1 cellular context compared by ENCODE assay signal in the genomic region with DNA sequence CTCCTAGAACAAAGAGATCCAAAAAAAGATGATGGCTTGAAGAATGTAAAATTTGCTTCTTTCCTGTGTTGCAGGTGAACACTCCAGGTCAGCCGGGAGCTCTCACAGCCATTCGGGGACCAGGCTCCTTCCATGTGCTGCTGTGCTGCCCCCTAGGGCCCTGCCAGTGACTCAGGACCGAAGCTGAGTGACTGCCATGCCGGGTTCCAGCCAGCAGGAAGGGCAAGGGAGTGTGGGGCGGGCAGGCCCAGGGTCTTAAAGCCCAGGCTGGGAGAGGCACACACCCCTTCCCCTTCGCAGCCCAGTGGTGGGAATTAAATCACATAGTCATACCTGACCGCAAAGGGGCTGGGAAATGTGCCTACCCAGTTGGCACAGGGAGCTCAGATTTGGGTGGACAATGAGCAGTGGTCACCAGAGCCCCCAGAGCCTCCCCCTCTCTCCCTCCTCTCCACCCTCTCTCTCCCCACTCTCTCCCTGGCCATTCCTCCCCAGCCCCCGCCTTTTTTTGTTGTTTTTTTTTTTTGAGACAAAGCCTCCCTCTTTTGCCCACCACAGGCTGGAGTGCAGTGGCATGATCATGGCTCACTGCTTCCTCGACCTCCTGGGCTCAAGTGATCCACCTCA.
TF ChIP-seq lines count a peak whose summit lies in the region.

No MANE protein-coding gene starts in this region.

TF ChIP-seq in GM12878, 131 proteins besides CTCF, POLR2A, EP300 and RAD21 (continues in another document):
- no peak for TF ChIP-seq ZNF217 (IDR thresholded peaks at IDR 0.05)
- no peak for TF ChIP-seq JUNB (IDR thresholded peaks at IDR 0.05)
- no peak for TF ChIP-seq KAT2A (conservative IDR thresholded peaks at IDR 0.05; ENCODE audit: control insufficient read depth, low read depth, low read length)
- no peak for TF ChIP-seq RFX5 (IDR thresholded peaks at IDR 0.05; ENCODE audit: low read depth, low read length)
- no peak for TF ChIP-seq CUX1 (IDR thresholded peaks at IDR 0.05; ENCODE audit: insufficient replicate concordance, low read depth, low read length)
- no peak for TF ChIP-seq FOXK2 (IDR thresholded peaks at IDR 0.05)
- no peak for TF ChIP-seq PAX8 (IDR thresholded peaks at IDR 0.05)
- TF ChIP-seq, protein P1, sequence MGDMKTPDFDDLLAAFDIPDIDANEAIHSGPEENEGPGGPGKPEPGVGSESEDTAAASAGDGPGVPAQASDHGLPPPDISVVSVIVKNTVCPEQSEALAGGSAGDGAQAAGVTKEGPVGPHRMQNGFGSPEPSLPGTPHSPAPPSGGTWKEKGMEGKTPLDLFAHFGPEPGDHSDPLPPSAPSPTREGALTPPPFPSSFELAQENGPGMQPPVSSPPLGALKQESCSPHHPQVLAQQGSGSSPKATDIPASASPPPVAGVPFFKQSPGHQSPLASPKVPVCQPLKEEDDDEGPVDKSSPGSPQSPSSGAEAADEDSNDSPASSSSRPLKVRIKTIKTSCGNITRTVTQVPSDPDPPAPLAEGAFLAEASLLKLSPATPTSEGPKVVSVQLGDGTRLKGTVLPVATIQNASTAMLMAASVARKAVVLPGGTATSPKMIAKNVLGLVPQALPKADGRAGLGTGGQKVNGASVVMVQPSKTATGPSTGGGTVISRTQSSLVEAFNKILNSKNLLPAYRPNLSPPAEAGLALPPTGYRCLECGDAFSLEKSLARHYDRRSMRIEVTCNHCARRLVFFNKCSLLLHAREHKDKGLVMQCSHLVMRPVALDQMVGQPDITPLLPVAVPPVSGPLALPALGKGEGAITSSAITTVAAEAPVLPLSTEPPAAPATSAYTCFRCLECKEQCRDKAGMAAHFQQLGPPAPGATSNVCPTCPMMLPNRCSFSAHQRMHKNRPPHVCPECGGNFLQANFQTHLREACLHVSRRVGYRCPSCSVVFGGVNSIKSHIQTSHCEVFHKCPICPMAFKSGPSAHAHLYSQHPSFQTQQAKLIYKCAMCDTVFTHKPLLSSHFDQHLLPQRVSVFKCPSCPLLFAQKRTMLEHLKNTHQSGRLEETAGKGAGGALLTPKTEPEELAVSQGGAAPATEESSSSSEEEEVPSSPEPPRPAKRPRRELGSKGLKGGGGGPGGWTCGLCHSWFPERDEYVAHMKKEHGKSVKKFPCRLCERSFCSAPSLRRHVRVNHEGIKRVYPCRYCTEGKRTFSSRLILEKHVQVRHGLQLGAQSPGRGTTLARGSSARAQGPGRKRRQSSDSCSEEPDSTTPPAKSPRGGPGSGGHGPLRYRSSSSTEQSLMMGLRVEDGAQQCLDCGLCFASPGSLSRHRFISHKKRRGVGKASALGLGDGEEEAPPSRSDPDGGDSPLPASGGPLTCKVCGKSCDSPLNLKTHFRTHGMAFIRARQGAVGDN (IDR thresholded peaks at IDR 0.05), result no peak
- peak; percentile 3; the same call in 1 of the 2 replicates for TF ChIP-seq RUNX3 (IDR thresholded peaks at IDR 0.05; ENCODE audit: low read length)
- no peak for TF ChIP-seq USF1 (IDR thresholded peaks at IDR 0.05; ENCODE audit: borderline replicate concordance, extremely low read length, insufficient read depth, low read depth, low read length)
- TF ChIP-seq NR2F1 (conservative IDR thresholded peaks at IDR 0.05), result no peak
- TF ChIP-seq TCF12 (IDR thresholded peaks at IDR 0.05; ENCODE audit: low read depth, low read length), result no peak
- TF ChIP-seq GATAD2B (conservative IDR thresholded peaks at IDR 0.05; ENCODE audit: low read depth), result no peak
- peak; percentile 24 to 53; a peak in 1 of 4 replicates for TF ChIP-seq IKZF2 (IDR thresholded peaks at IDR 0.05)
- TF ChIP-seq, protein P2, sequence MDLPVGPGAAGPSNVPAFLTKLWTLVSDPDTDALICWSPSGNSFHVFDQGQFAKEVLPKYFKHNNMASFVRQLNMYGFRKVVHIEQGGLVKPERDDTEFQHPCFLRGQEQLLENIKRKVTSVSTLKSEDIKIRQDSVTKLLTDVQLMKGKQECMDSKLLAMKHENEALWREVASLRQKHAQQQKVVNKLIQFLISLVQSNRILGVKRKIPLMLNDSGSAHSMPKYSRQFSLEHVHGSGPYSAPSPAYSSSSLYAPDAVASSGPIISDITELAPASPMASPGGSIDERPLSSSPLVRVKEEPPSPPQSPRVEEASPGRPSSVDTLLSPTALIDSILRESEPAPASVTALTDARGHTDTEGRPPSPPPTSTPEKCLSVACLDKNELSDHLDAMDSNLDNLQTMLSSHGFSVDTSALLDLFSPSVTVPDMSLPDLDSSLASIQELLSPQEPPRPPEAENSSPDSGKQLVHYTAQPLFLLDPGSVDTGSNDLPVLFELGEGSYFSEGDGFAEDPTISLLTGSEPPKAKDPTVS (IDR thresholded peaks at IDR 0.05; ENCODE audit: low read depth, low read length), result no peak
- TF ChIP-seq HDAC2 (IDR thresholded peaks at IDR 0.05), result no peak
- TF ChIP-seq PBX3 (IDR thresholded peaks at IDR 0.05; ENCODE audit: insufficient replicate concordance, low read depth, low read length), result peak; percentile 51
- no peak for TF ChIP-seq POU2F2 (IDR thresholded peaks at IDR 0.05; ENCODE audit: borderline replicate concordance, low read depth, low read length)
- TF ChIP-seq POLR2AphosphoS2 (IDR thresholded peaks at IDR 0.05; ENCODE audit: low read depth, low read length), result no peak
- TF ChIP-seq SIN3A (IDR thresholded peaks at IDR 0.05; ENCODE audit: low read depth, low read length), result no peak
- no peak for TF ChIP-seq EGR1 (IDR thresholded peaks at IDR 0.05; ENCODE audit: borderline replicate concordance in 1 of 2, low read depth in 2 of 2, low read length in 2 of 2)
- TF ChIP-seq, protein P3, sequence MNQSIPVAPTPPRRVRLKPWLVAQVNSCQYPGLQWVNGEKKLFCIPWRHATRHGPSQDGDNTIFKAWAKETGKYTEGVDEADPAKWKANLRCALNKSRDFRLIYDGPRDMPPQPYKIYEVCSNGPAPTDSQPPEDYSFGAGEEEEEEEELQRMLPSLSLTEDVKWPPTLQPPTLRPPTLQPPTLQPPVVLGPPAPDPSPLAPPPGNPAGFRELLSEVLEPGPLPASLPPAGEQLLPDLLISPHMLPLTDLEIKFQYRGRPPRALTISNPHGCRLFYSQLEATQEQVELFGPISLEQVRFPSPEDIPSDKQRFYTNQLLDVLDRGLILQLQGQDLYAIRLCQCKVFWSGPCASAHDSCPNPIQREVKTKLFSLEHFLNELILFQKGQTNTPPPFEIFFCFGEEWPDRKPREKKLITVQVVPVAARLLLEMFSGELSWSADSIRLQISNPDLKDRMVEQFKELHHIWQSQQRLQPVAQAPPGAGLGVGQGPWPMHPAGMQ (IDR thresholded peaks at IDR 0.05; ENCODE audit: borderline replicate concordance), result no peak
- no peak for TF ChIP-seq IRF4 (IDR thresholded peaks at IDR 0.05; ENCODE audit: low read depth, low read length)
- TF ChIP-seq MXI1 (IDR thresholded peaks at IDR 0.05; ENCODE audit: low read depth, low read length), result no peak
- peak; percentile 87; the same call in 1 of the 2 replicates for TF ChIP-seq SMC3 (IDR thresholded peaks at IDR 0.05; ENCODE audit: borderline replicate concordance, low read length)
- peak; percentile 31; the same call in 1 of the 2 replicates for TF ChIP-seq EED (IDR thresholded peaks at IDR 0.05; ENCODE audit: low read depth)
- TF ChIP-seq, protein P4, sequence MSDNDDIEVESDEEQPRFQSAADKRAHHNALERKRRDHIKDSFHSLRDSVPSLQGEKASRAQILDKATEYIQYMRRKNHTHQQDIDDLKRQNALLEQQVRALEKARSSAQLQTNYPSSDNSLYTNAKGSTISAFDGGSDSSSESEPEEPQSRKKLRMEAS (IDR thresholded peaks at IDR 0.05; ENCODE audit: low read depth, low read length), result 0 out of 2 replicates have a peak, but pooled peaks have one; percentile 51
- TF ChIP-seq STAT1 (conservative IDR thresholded peaks at IDR 0.05), result no peak
- peak in 1 of 2 experiments; percentile 22; a peak in 1 of 4 replicates for TF ChIP-seq BHLHE40 (IDR thresholded peaks at IDR 0.05; ENCODE audit: borderline replicate concordance in 1 of 2, low read depth in 2 of 2, low read length in 1 of 2)
- TF ChIP-seq KDM1A (IDR thresholded peaks at IDR 0.05; ENCODE audit: borderline replicate concordance), result no peak
- TF ChIP-seq ZNF592 (IDR thresholded peaks at IDR 0.05), result no peak
- no peak for TF ChIP-seq SIX5 (IDR thresholded peaks at IDR 0.05; ENCODE audit: low read depth, low read length, severe bottlenecking)
- TF ChIP-seq ATF7 (IDR thresholded peaks at IDR 0.05; ENCODE audit: low read depth), result no peak
- TF ChIP-seq PKNOX1 (IDR thresholded peaks at IDR 0.05), result peak; percentile 74
- peak; percentile 66 for TF ChIP-seq SMARCA5 (IDR thresholded peaks at IDR 0.05)
- no peak for TF ChIP-seq SMAD1 (IDR thresholded peaks at IDR 0.05; ENCODE audit: low read depth, partially characterized antibody)
- no peak for TF ChIP-seq JUND (IDR thresholded peaks at IDR 0.05; ENCODE audit: low read depth, low read length)
- TF ChIP-seq NR2C2 (IDR thresholded peaks at IDR 0.05; ENCODE audit: borderline replicate concordance, control insufficient read depth, insufficient read length, low read depth), result no peak
